In genomic region chr2:148887349-148888002, GRCh38 we compare ENCODE assay signal across 1 cellular context.
TF ChIP-seq lines count a peak whose summit lies in the region.

No MANE protein-coding gene starts in this region.

TF ChIP-seq in GM12878, 131 proteins besides CTCF, POLR2A, EP300 and RAD21 (continued from another document):
- TF ChIP-seq EZH2 (IDR thresholded peaks at IDR 0.05; ENCODE audit: borderline replicate concordance, control insufficient read depth, low read depth, low read length) (no peak), NR2C1 (IDR thresholded peaks at IDR 0.05) (no peak)
TF ChIP-seq in GM12878: peak in this region for 0.
